20 cellular contexts compared by ENCODE assay signal in the genomic region with DNA sequence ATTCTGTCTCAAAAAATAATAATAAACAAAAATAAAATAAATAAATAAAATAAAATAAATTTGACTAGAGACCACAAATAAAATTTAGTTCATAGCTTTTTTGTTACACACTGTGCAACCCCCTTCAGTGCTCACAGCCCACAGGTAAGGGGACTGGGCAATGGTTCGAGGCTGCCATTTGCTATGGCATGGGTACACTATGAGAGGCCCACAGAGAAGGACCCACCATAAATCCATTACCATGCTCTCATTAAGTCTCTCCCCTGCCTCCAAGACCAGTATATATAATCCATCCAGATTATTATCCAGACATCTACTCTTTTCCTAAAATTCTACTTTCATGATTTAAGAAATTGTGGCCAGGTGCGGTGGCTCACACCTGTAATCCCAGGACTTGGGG. TPM values are rescaled to one million over a fixed set of nuclear protein-coding genes. Genes with fewer than 3 reads are reported as not detected.
DNase-seq lines count a peak whose midpoint lies in the region; ATAC-seq, FAIRE-seq and TF ChIP-seq lines count a peak whose summit lies in the region.
"Had no signal": no experiment of that assay in that cellular context is flagged by ENCODE, and none has a peak within 500 bp of the region (broad histone marks: within the 10 kb centered on the region; RNA-seq: fewer than 3 reads in every experiment).

No MANE protein-coding gene starts in this region.

- H2AFZ ChIP-seq in K562 (ENCODE audit: low read depth, low read length) (no peak overlapping the region), smooth muscle cell (ENCODE audit: low read depth) (no peak overlapping the region)
- H2AFZ ChIP-seq: GM23338 had no signal

- POLR2A ChIA-PET in WTC11 (lab: Charles Lee) (no interaction called here), K562 (lab: Yijun Ruan, JAX) (interaction anchor here (0.6 to 7.9 kb wide), 4 partner anchors 8 to 163 kb away, joined by 3 to 100 read pairs (median 20); partner anchors contain the start of genes KHDC4 and RIT1)

- intact Hi-C loops in K562 (cut with micrococcal nuclease), result no loop called here

- H3K27me3 ChIP-seq in K562 (ENCODE audit: control insufficient read depth in 2 of 2, insufficient read depth in 2 of 2, low read length in 2 of 2), result no peaks in the 10 kb centered on the region
- H3K27me3 ChIP-seq in smooth muscle cell (ENCODE audit: low read depth), result no peaks in the 10 kb centered on the region
- H3K27me3 ChIP-seq: BE2C had no signal

- H3K27ac Mint-ChIP-seq in WTC11, result no peak overlapping the region
- H3K27ac Mint-ChIP-seq: GM23338 had no signal

- H3K27ac ChIP-seq in K562 (ENCODE audit: extremely low read depth, low read depth, low read length), result no peak overlapping the region
- H3K27ac ChIP-seq in smooth muscle cell (ENCODE audit: low read depth), result no peak overlapping the region

- no TSS peak for BruUV-seq in K562 (replicated peaks; lab: Mats Ljungman, UMichigan)

- TF ChIP-seq POLR2A in K562 (conservative IDR thresholded peaks at IDR 0.05), result 0 out of 2 replicates have a peak, but pooled peaks have one; percentile 26

- H3K4me3 Mint-ChIP-seq in WTC11, result no peak overlapping the region
- H3K4me3 Mint-ChIP-seq: CD4-positive, CD25-positive, alpha-beta regulatory T cell; CD8-positive, alpha-beta memory T cell; GM23338 had no signal

- peaks cover 97% of the 10 kb centered on the region for H3K36me3 ChIP-seq in K562 (ENCODE audit: control insufficient read depth, insufficient read depth, low read length)
- H3K36me3 ChIP-seq in smooth muscle cell (ENCODE audit: low read depth), result peaks cover 42% of the 10 kb centered on the region

- H3K4me1 ChIP-seq in K562 (replicated peaks in 1 of 2; ENCODE audit: control insufficient read depth in 2 of 2, insufficient read depth in 2 of 2, low read length in 2 of 2), result no peaks in the 10 kb centered on the region
- no peaks in the 10 kb centered on the region for H3K4me1 ChIP-seq in smooth muscle cell (ENCODE audit: low read depth)
- H3K4me1 ChIP-seq: BE2C had no signal

- H3K79me2 ChIP-seq in K562 (ENCODE audit: control insufficient read depth, insufficient read depth, low read length), result peaks cover 17% of the 10 kb centered on the region
- H3K79me2 ChIP-seq in smooth muscle cell (ENCODE audit: low read depth), result peaks cover 9% of the 10 kb centered on the region

- ATAC-seq in WTC11 (no peak), K562 (no peak)
- ATAC-seq: GM23338 had no signal

- no peaks in the 10 kb centered on the region for H3K4me1 Mint-ChIP-seq in WTC11
- H3K4me1 Mint-ChIP-seq: GM23338 had no signal

- H3K36me3 Mint-ChIP-seq in WTC11, result peaks cover 74% of the 10 kb centered on the region

- CTCF ChIA-PET in WTC11 (lab: Charles Lee), result no interaction called here
- CTCF ChIA-PET in K562 (lab: Yijun Ruan, JAX; ENCODE audit: low intra/inter-chr PET ratio), result no interaction called here

- in situ Hi-C loops in K562 (cut with MboI), result no loop called here

- H3K9me3 ChIP-seq in K562 (replicated peaks; ENCODE audit: control insufficient read depth, insufficient read depth, low read depth, low read length) (no peaks in the 10 kb centered on the region), smooth muscle cell (replicated peaks; ENCODE audit: low read depth) (no peaks in the 10 kb centered on the region)
- H3K9me3 ChIP-seq: BE2C had no signal

- H4K20me1 ChIP-seq in K562 (replicated peaks; ENCODE audit: control insufficient read depth, insufficient read depth, low read length) (0 out of 2 replicates have a peak, but pooled peaks cover 4% of the 10 kb centered on the region), smooth muscle cell (ENCODE audit: low read depth) (peaks cover 43% of the 10 kb centered on the region)

- TF ChIP-seq CTCF in WTC11 (IDR thresholded peaks at IDR 0.05) (no peak), K562 (IDR thresholded peaks at IDR 0.05 in 2 of 3, conservative IDR thresholded peaks at IDR 0.05 in 1 of 3; ENCODE audit: insufficient read depth in 2 of 3, low read depth in 1 of 3, low read length in 3 of 3) (no peak), smooth muscle cell (IDR thresholded peaks at IDR 0.05; ENCODE audit: borderline replicate concordance, insufficient read depth, poor library complexity, severe bottlenecking) (no peak)

- H3K4me3 ChIP-seq in K562 (no peak overlapping the region), smooth muscle cell (no peak overlapping the region)
- H3K4me3 ChIP-seq: GM23338 had no signal

- no peaks in the 10 kb centered on the region for H3K27me3 Mint-ChIP-seq in WTC11 (ENCODE audit: low read depth)
- H3K27me3 Mint-ChIP-seq: CD4-positive, CD25-positive, alpha-beta regulatory T cell; CD8-positive, alpha-beta memory T cell had no signal

- H3K9ac ChIP-seq in K562 (ENCODE audit: insufficient read depth in 1 of 2, low read depth in 2 of 2, low read length in 2 of 2) (no peak overlapping the region), smooth muscle cell (ENCODE audit: low read depth) (no peak overlapping the region)

- no peak for DNase-seq in WTC11 (ENCODE audit: low spot score)
- no peak for DNase-seq in K562 (ENCODE audit: extremely low read depth in 1 of 4, low spot score in 3 of 4)
- DNase-seq in smooth muscle cell (lab: John Stamatoyannopoulos, UW; ENCODE audit: unreplicated experiment), result no peak
- DNase-seq: ACHN; BE2C; C1 segment of cervical spinal cord; CD4-positive, CD25-positive, alpha-beta regulatory T cell; CD8-positive, alpha-beta memory T cell; COR-L47; DMS 273 treated with DMSO at 0.1 percent for 48 hours; DMS53; DND-41; EL; HCEC 1CT had no signal

- peaks cover 43% of the 10 kb centered on the region for H3F3A ChIP-seq in smooth muscle cell (ENCODE audit: low read depth)

- no peak for FAIRE-seq in K562 (lab: Jason Lieb, UNC)
- FAIRE-seq: A204.1, GM12892, GM18507, H54 had no signal

- H3K4me2 ChIP-seq in K562 (ENCODE audit: insufficient read depth, low read length) (no peak overlapping the region), smooth muscle cell (no peak overlapping the region)
- H3K4me2 ChIP-seq: GM23338 had no signal

- H3K9me1 ChIP-seq in K562 (ENCODE audit: control insufficient read depth, insufficient read depth, low read length), result no peaks in the 10 kb centered on the region

- no peak for TF ChIP-seq RAD21 in K562 (CRISPR knock-in tag; conservative IDR thresholded peaks at IDR 0.05 in 1 of 2, IDR thresholded peaks at IDR 0.05 in 1 of 2)

- TF ChIP-seq EP300 in K562 (IDR thresholded peaks at IDR 0.05; ENCODE audit: low read length), result no peak

- WGBS in K562 (ENCODE audit: insufficient coverage, low coverage, missing lambda C conversion rate), result 100% methylated on average over 2 of the region's 2 CpGs
- 93% methylated on average over 2 of the region's 2 CpGs for WGBS in smooth muscle cell (ENCODE audit: low lambda C conversion rate)

- H3K9me3 Mint-ChIP-seq in WTC11, result no peaks in the 10 kb centered on the region
- H3K9me3 Mint-ChIP-seq: CD4-positive, CD25-positive, alpha-beta regulatory T cell; CD8-positive, alpha-beta memory T cell; GM23338 had no signal

RNA-seq across cellular contexts. Expression of gene RIT1, which starts 8.7 kb away (rescaled TPM):
- total RNA-seq in WTC11 (2021) (25.1 to 29.3 TPM (median 27.2 TPM) in 3 replicates), K562 (2014; rRNA removed) (13.5 and 15.8 TPM in 2 replicates), K562 (2014; rRNA removed; fragmentation: Illumina TruSeq; extraction: Trizol) (24.9 and 28.8 TPM in 2 replicates), K562 (2015; rRNA removed; fragmentation: Illumina TruSeq; extraction: Trizol) (18.7 and 20.0 TPM in 2 replicates), K562 (2021) (22.9 and 23.1 TPM in 2 replicates), smooth muscle cell (59.6 and 65.3 TPM in 2 replicates)
- total RNA-seq in K562 (2011; cell fraction: chromatin; rRNA removed; ENCODE audit: low replicate concordance), result 32.5 and 66.4 TPM in 2 replicates
- total RNA-seq in K562 (2011; cell fraction: nucleolus; rRNA removed), result 13.3 and 18.2 TPM in 2 replicates
- total RNA-seq in K562 (2011; cell fraction: nucleoplasm; rRNA removed), result 42.4 and 55.2 TPM in 2 replicates
- polyA plus RNA-seq in K562 (2011; rRNA removed) (41.7 and 57.6 TPM in 2 replicates), K562 (2014; fragmentation: Illumina TruSeq; extraction: Trizol) (20.8 and 21.2 TPM in 2 replicates), K562 (2014; fragmentation: Nextera tagmentation; extraction: Ambion mirVana) (10 to 100 TPM; 53.7 to 57.1 TPM), K562 (2014; rRNA removed) (19.3 and 20.4 TPM in 2 replicates), smooth muscle cell (63.6 and 64.4 TPM in 2 replicates)
- 28.1 and 47.4 TPM in 2 replicates for polyA plus RNA-seq in K562 (2011; cell fraction: cytosol; rRNA removed)
- 18.1 and 27.5 TPM in 2 replicates for polyA plus RNA-seq in K562 (2011; cell fraction: nucleus; rRNA removed)
- 18.3 and 23.8 TPM in 2 replicates for polyA plus RNA-seq in K562 (2012)
- polyA minus RNA-seq in K562 (2011; rRNA and poly(A)+ RNA removed), result 56.7 and 64.0 TPM in 2 replicates
- 13.1 and 20.2 TPM in 2 replicates for polyA minus RNA-seq in K562 (2011; cell fraction: cytosol; rRNA and poly(A)+ RNA removed)
- 6.7 and 13.2 TPM in 2 replicates for polyA minus RNA-seq in K562 (2011; cell fraction: nucleus; rRNA and poly(A)+ RNA removed)

RNA-seq across cellular contexts. Expression of gene KHDC4, which starts 14.4 kb away (rescaled TPM):
- 46.0 to 64.4 TPM (median 59.8 TPM) in 3 replicates for total RNA-seq in WTC11 (2021)
- total RNA-seq in K562 (2011; cell fraction: chromatin; rRNA removed; ENCODE audit: low replicate concordance), result 514 and 559 TPM in 2 replicates
- total RNA-seq in K562 (2011; cell fraction: nucleolus; rRNA removed), result 287 and 289 TPM in 2 replicates
- 287 and 343 TPM in 2 replicates for total RNA-seq in K562 (2011; cell fraction: nucleoplasm; rRNA removed)
- 65.6 and 72.9 TPM in 2 replicates for total RNA-seq in K562 (2014; rRNA removed)
- 65.2 and 75.1 TPM in 2 replicates for total RNA-seq in K562 (2014; rRNA removed; fragmentation: Illumina TruSeq; extraction: Trizol)
- 75.3 and 77.3 TPM in 2 replicates for total RNA-seq in K562 (2015; rRNA removed; fragmentation: Illumina TruSeq; extraction: Trizol)
- total RNA-seq in K562 (2021), result 62.9 and 64.9 TPM in 2 replicates
- 185 and 202 TPM in 2 replicates for polyA plus RNA-seq in K562 (2011; rRNA removed)
- 110 and 164 TPM in 2 replicates for polyA plus RNA-seq in K562 (2011; cell fraction: cytosol; rRNA removed)
- 419 and 448 TPM in 2 replicates for polyA plus RNA-seq in K562 (2011; cell fraction: nucleus; rRNA removed)
- 38.0 and 62.2 TPM in 2 replicates for polyA plus RNA-seq in K562 (2012)
- polyA plus RNA-seq in K562 (2014; fragmentation: Illumina TruSeq; extraction: Trizol), result 61.5 and 78.8 TPM in 2 replicates
- polyA plus RNA-seq in K562 (2014; fragmentation: Nextera tagmentation; extraction: Ambion mirVana), result 10 to 100 TPM; 12.1 to 14.4 TPM
- 127 and 132 TPM in 2 replicates for polyA plus RNA-seq in K562 (2014; rRNA removed)
- 193 and 248 TPM in 2 replicates for polyA minus RNA-seq in K562 (2011; rRNA and poly(A)+ RNA removed)
- polyA minus RNA-seq in K562 (2011; cell fraction: cytosol; rRNA and poly(A)+ RNA removed), result 69.5 and 86.4 TPM in 2 replicates
- polyA minus RNA-seq in K562 (2011; cell fraction: nucleus; rRNA and poly(A)+ RNA removed), result 101 and 173 TPM in 2 replicates
- total RNA-seq in smooth muscle cell, result 35.6 and 41.7 TPM in 2 replicates
- 14.9 and 18.3 TPM in 2 replicates for polyA plus RNA-seq in smooth muscle cell

RNA-seq across cellular contexts. Expression of gene RXFP4, which starts 21.6 kb away (rescaled TPM):
- total RNA-seq in WTC11 (2021) (not detected in 3 replicates), K562 (2014; rRNA removed) (0.64 TPM in 1 of 2 replicates, not detected in the other), K562 (2014; rRNA removed; fragmentation: Illumina TruSeq; extraction: Trizol) (not detected in 2 replicates), K562 (2015; rRNA removed; fragmentation: Illumina TruSeq; extraction: Trizol) (not detected in 2 replicates), K562 (2021) (not detected in 2 replicates), smooth muscle cell (not detected in 2 replicates)
- total RNA-seq in K562 (2011; cell fraction: chromatin; rRNA removed; ENCODE audit: low replicate concordance), result 0.42 TPM in 1 of 2 replicates, not detected in the other
- total RNA-seq in K562 (2011; cell fraction: nucleolus; rRNA removed), result not detected in 2 replicates
- 0.29 TPM in 1 of 2 replicates, not detected in the other for total RNA-seq in K562 (2011; cell fraction: nucleoplasm; rRNA removed)
- polyA plus RNA-seq in K562 (2011; rRNA removed) (not detected in 2 replicates), K562 (2014; fragmentation: Illumina TruSeq; extraction: Trizol) (not detected in 2 replicates), K562 (2014; fragmentation: Nextera tagmentation; extraction: Ambion mirVana) (not detected), K562 (2014; rRNA removed) (not detected in 2 replicates), smooth muscle cell (0.66 and 1.5 TPM in 2 replicates)
- not detected in 2 replicates for polyA plus RNA-seq in K562 (2011; cell fraction: cytosol; rRNA removed)
- not detected in 2 replicates for polyA plus RNA-seq in K562 (2011; cell fraction: nucleus; rRNA removed)
- polyA plus RNA-seq in K562 (2012), result not detected in 2 replicates
- not detected in 2 replicates for polyA minus RNA-seq in K562 (2011; rRNA and poly(A)+ RNA removed)
- polyA minus RNA-seq in K562 (2011; cell fraction: cytosol; rRNA and poly(A)+ RNA removed), result not detected in 2 replicates
- polyA minus RNA-seq in K562 (2011; cell fraction: nucleus; rRNA and poly(A)+ RNA removed), result not detected in 2 replicates
- total RNA-seq: CD4-positive, CD25-positive, alpha-beta regulatory T cell; CD8-positive, alpha-beta memory T cell; G401; GM23338 had no signal
- polyA plus RNA-seq: GM23338 had no signal

RNA-seq across cellular contexts. Expression of gene ARHGEF2, which starts 58.5 kb away (rescaled TPM):
- total RNA-seq in WTC11 (2021) (60.0 to 69.5 TPM (median 66.2 TPM) in 3 replicates), K562 (2014; rRNA removed) (113 and 119 TPM in 2 replicates), K562 (2014; rRNA removed; fragmentation: Illumina TruSeq; extraction: Trizol) (59.1 and 66.7 TPM in 2 replicates), K562 (2015; rRNA removed; fragmentation: Illumina TruSeq; extraction: Trizol) (62.2 and 63.9 TPM in 2 replicates), K562 (2021) (147 and 162 TPM in 2 replicates), smooth muscle cell (30.2 and 58.0 TPM in 2 replicates)
- total RNA-seq in K562 (2011; cell fraction: chromatin; rRNA removed; ENCODE audit: low replicate concordance), result 175 and 365 TPM in 2 replicates
- 135 and 163 TPM in 2 replicates for total RNA-seq in K562 (2011; cell fraction: nucleolus; rRNA removed)
- total RNA-seq in K562 (2011; cell fraction: nucleoplasm; rRNA removed), result 142 and 179 TPM in 2 replicates
- polyA plus RNA-seq in K562 (2011; rRNA removed) (52.8 and 100 TPM in 2 replicates), K562 (2014; fragmentation: Illumina TruSeq; extraction: Trizol) (121 and 136 TPM in 2 replicates), K562 (2014; fragmentation: Nextera tagmentation; extraction: Ambion mirVana) (1 to 10 TPM; 7.1 to 8.9 TPM), K562 (2014; rRNA removed) (79.1 and 95.7 TPM in 2 replicates), smooth muscle cell (21.0 and 24.2 TPM in 2 replicates)
- 40.6 and 45.1 TPM in 2 replicates for polyA plus RNA-seq in K562 (2011; cell fraction: cytosol; rRNA removed)
- polyA plus RNA-seq in K562 (2011; cell fraction: nucleus; rRNA removed), result 202 and 207 TPM in 2 replicates
- 106 and 239 TPM in 2 replicates for polyA plus RNA-seq in K562 (2012)
- 70.3 and 101 TPM in 2 replicates for polyA minus RNA-seq in K562 (2011; rRNA and poly(A)+ RNA removed)
- 51.2 and 55.2 TPM in 2 replicates for polyA minus RNA-seq in K562 (2011; cell fraction: cytosol; rRNA and poly(A)+ RNA removed)
- 72.3 and 98.7 TPM in 2 replicates for polyA minus RNA-seq in K562 (2011; cell fraction: nucleus; rRNA and poly(A)+ RNA removed)
